In genomic region chr11:36035454-36035853, GRCh38 we compare ENCODE assay signal across 24 cellular contexts.
DNase-seq lines count a peak whose midpoint lies in the region; ATAC-seq and TF ChIP-seq lines count a peak whose summit lies in the region.
"Had no signal": no experiment of that assay in that cellular context is flagged by ENCODE, and none has a peak within 500 bp of the region (broad histone marks: within the 10 kb centered on the region; RNA-seq: fewer than 3 reads in every experiment).

No MANE protein-coding gene starts in this region.

- no peak overlapping the region for H3K4me3 Mint-ChIP-seq in MCF 10A (ENCODE audit: unreplicated experiment)
- no peak overlapping the region for H3K4me3 Mint-ChIP-seq in activated naive CD4-positive, alpha-beta T cell treated with anti-CD3 and anti-CD28 coated beads for 36 hours
- H3K4me3 Mint-ChIP-seq: activated naive CD4-positive, alpha-beta T cell treated with anti-CD3 and anti-CD28 coated beads, Interleukin-2, amount 50 U/mL, for 24 hours; CD4-positive, alpha-beta T cell had no signal

- H4K91ac ChIP-seq in mesenchymal stem cell (ENCODE audit: low read length), result peak overlapping the region; percentile 2

- no peaks in the 10 kb centered on the region for H3K27me3 Mint-ChIP-seq in MCF 10A (ENCODE audit: insufficient read depth, unreplicated experiment)
- peaks cover 6% of the 10 kb centered on the region for H3K27me3 Mint-ChIP-seq in activated naive CD4-positive, alpha-beta T cell treated with anti-CD3 and anti-CD28 coated beads for 36 hours (ENCODE audit: low read depth)

- H3K79me1 ChIP-seq in mesenchymal stem cell (replicated peaks; ENCODE audit: low read length, poor library complexity, severe bottlenecking), result peaks cover 13% of the 10 kb centered on the region

- H3K27me3 ChIP-seq in breast epithelium, result no peaks in the 10 kb centered on the region
- no peaks in the 10 kb centered on the region for H3K27me3 ChIP-seq in SJSA1 (replicated peaks)
- no peaks in the 10 kb centered on the region for H3K27me3 ChIP-seq in mesenchymal stem cell (ENCODE audit: control insufficient read depth in 1 of 2, insufficient read depth in 1 of 2, low read length in 2 of 2)
- no peaks in the 10 kb centered on the region for H3K27me3 ChIP-seq in testis
- H3K27me3 ChIP-seq: gastroesophageal sphincter, uterus had no signal

- no peak overlapping the region for H2BK5ac ChIP-seq in mesenchymal stem cell (ENCODE audit: low read depth, low read length, poor library complexity, severe bottlenecking)

- no peak overlapping the region for H3K14ac ChIP-seq in mesenchymal stem cell (ENCODE audit: low read length in 2 of 2)

- no peak for TF ChIP-seq CTCF in MCF 10A (IDR thresholded peaks at IDR 0.05; ENCODE audit: unreplicated experiment)
- no peak for TF ChIP-seq CTCF in breast epithelium (IDR thresholded peaks at IDR 0.05)
- TF ChIP-seq CTCF in testis (IDR thresholded peaks at IDR 0.05), result no peak

- POLR2A ChIA-PET in MCF 10A (lab: Yijun Ruan, JAX), result interaction anchor here (0.7 kb wide), 1 partner anchor 212 kb away, joined by 3 read pairs; no protein-coding TSS in a partner anchor

- WGBS in mesenchymal stem cell, result 87% methylated on average over 1 of the region's 1 CpG
- 27 to 28% methylated on average over 1 of the region's 1 CpG for WGBS in testis, 2 donors

- H3K36me3 Mint-ChIP-seq in MCF 10A (ENCODE audit: insufficient read depth, unreplicated experiment), result peaks cover 49% of the 10 kb centered on the region
- no peaks in the 10 kb centered on the region for H3K36me3 Mint-ChIP-seq in activated naive CD4-positive, alpha-beta T cell treated with anti-CD3 and anti-CD28 coated beads for 36 hours (ENCODE audit: low read depth)
- H3K36me3 Mint-ChIP-seq: activated naive CD4-positive, alpha-beta T cell treated with anti-CD3 and anti-CD28 coated beads, Interleukin-2, amount 50 U/mL, for 24 hours had no signal

- no peak overlapping the region for H3K4me3 ChIP-seq in breast epithelium
- H3K4me3 ChIP-seq in SJSA1, result no peak overlapping the region
- H3K4me3 ChIP-seq in mesenchymal stem cell (ENCODE audit: insufficient read depth in 1 of 2, low read depth in 1 of 2, low read length in 2 of 2), result no peak overlapping the region
- H3K4me3 ChIP-seq in testis, result no peak overlapping the region
- H3K4me3 ChIP-seq: gastroesophageal sphincter, GM12878, lung, thoracic aorta, uterus had no signal

- intact Hi-C loops in MCF 10A (cut with micrococcal nuclease) (loop anchor here (5.0 to 10.0 kb wide), 2 partner anchors 418 to 551 kb away; partner anchors contain the start of gene FJX1), breast epithelium (cut with DNase I; ENCODE audit: low total_unique reads) (no loop called here), testis (cut with DNase I; ENCODE audit: low total_unique reads) (no loop called here)
- intact Hi-C loops in activated naive CD4-positive, alpha-beta T cell treated with anti-CD3 and anti-CD28 coated beads for 36 hours (cut with micrococcal nuclease), result no loop called here

- no peak overlapping the region for H3K9ac ChIP-seq in mesenchymal stem cell (ENCODE audit: low read length)

- no peak for TF ChIP-seq POLR2A in breast epithelium (IDR thresholded peaks at IDR 0.05)
- no peak for TF ChIP-seq POLR2A in testis (IDR thresholded peaks at IDR 0.05)

- H3K4me1 Mint-ChIP-seq in MCF 10A (ENCODE audit: insufficient read depth, unreplicated experiment), result peaks cover 38% of the 10 kb centered on the region
- no peaks in the 10 kb centered on the region for H3K4me1 Mint-ChIP-seq in activated naive CD4-positive, alpha-beta T cell treated with anti-CD3 and anti-CD28 coated beads for 36 hours (ENCODE audit: low read depth)
- H3K4me1 Mint-ChIP-seq: activated naive CD4-positive, alpha-beta T cell treated with anti-CD3 and anti-CD28 coated beads, Interleukin-2, amount 50 U/mL, for 24 hours had no signal

- no TSS peak for BruUV-seq in MCF 10A (replicated peaks; lab: Mats Ljungman, UMichigan)

- H3K4ac ChIP-seq in mesenchymal stem cell (ENCODE audit: low read depth in 1 of 2, low read length in 2 of 2), result no peak overlapping the region

- peak overlapping the region; percentile 36 for H3K27ac Mint-ChIP-seq in MCF 10A (ENCODE audit: low read depth, unreplicated experiment)
- no peak overlapping the region for H3K27ac Mint-ChIP-seq in activated naive CD4-positive, alpha-beta T cell treated with anti-CD3 and anti-CD28 coated beads for 36 hours
- H3K27ac Mint-ChIP-seq: activated naive CD4-positive, alpha-beta T cell treated with anti-CD3 and anti-CD28 coated beads, Interleukin-2, amount 50 U/mL, for 24 hours; activated T-helper 2 cell treated with anti-CD3 and anti-CD28 coated beads, Interferon-gamma antibody, Interleukin-2, Interleukin-4, amounts not matched to agents 10 μg/mL and 5 μg/mL and 100 μg/mL, durations not matched to agents 14 hours and 24 hours and 36 hours; CD4-positive, alpha-beta T cell had no signal

- peak overlapping the region; percentile 8 for H4K8ac ChIP-seq in mesenchymal stem cell (ENCODE audit: low read length)

- no peak overlapping the region for H2BK15ac ChIP-seq in mesenchymal stem cell (ENCODE audit: low read depth, poor library complexity, severe bottlenecking)

- no peaks in the 10 kb centered on the region for H3K9me3 Mint-ChIP-seq in MCF 10A (ENCODE audit: unreplicated experiment)
- H3K9me3 Mint-ChIP-seq in activated naive CD4-positive, alpha-beta T cell treated with anti-CD3 and anti-CD28 coated beads for 36 hours, result no peaks in the 10 kb centered on the region
- H3K9me3 Mint-ChIP-seq: activated naive CD4-positive, alpha-beta T cell treated with anti-CD3 and anti-CD28 coated beads, Interleukin-2, amount 50 U/mL, for 24 hours; activated T-helper 2 cell treated with anti-CD3 and anti-CD28 coated beads, Interferon-gamma antibody, Interleukin-2, Interleukin-4, amounts not matched to agents 10 μg/mL and 5 μg/mL and 100 μg/mL, durations not matched to agents 14 hours and 24 hours and 36 hours; CD4-positive, alpha-beta T cell had no signal

- H3K18ac ChIP-seq in mesenchymal stem cell (ENCODE audit: low read depth in 1 of 2, low read length in 2 of 2), result peak overlapping the region; percentile 33 to 46

- H2AK5ac ChIP-seq in mesenchymal stem cell (ENCODE audit: low read length, severe bottlenecking), result peak overlapping the region; percentile 88

- no peak overlapping the region for H2AFZ ChIP-seq in mesenchymal stem cell (ENCODE audit: low read depth, low read length)

- H2BK120ac ChIP-seq in mesenchymal stem cell (ENCODE audit: low read depth, low read length), result no peak overlapping the region

- DNase-seq in MCF 10A (ENCODE audit: unreplicated experiment) (no peak), breast epithelium (ENCODE audit: low spot score in 2 of 2) (no peak), SJSA1 (ENCODE audit: low read depth in 1 of 2, low spot score in 2 of 2) (no peak), mesenchymal stem cell (no peak), testis (peak; percentile 20), DMS53 (lab: John Stamatoyannopoulos, UW) (no peak)
- no peak for DNase-seq in activated naive CD4-positive, alpha-beta T cell treated with anti-CD3 and anti-CD28 coated beads for 36 hours
- DNase-seq: activated CD4-positive, alpha-beta T cell treated with anti-CD3 and anti-CD28 coated beads for 4 hours; amygdala; CD4-positive, alpha-beta T cell; Karpas-422; NCI-H2107; retina; small intestine; stimulated activated CD4-positive, alpha-beta T cell treated with anti-CD3 and anti-CD28 coated beads, Interleukin-1b, Interleukin-23, amount 100 ng/mL, for 48 hours; stimulated activated naive CD4-positive, alpha-beta T cell treated with Interleukin-2 at 50 U/mL for 16 hours; uterus had no signal

- peak overlapping the region in 1 of 2 experiments; percentile 51 for H2BK12ac ChIP-seq in mesenchymal stem cell (ENCODE audit: low read length in 2 of 2)

- peak overlapping the region in 1 of 2 donors; percentile 21 for H3K27ac ChIP-seq in breast epithelium
- H3K27ac ChIP-seq in SJSA1, result peak overlapping the region; percentile 52; the same call in 1 of the 2 replicates
- H3K27ac ChIP-seq in mesenchymal stem cell (ENCODE audit: low read length, poor library complexity, severe bottlenecking), result no peak overlapping the region
- H3K27ac ChIP-seq in testis, result no peak overlapping the region
- H3K27ac ChIP-seq: gastroesophageal sphincter, thoracic aorta, uterus had no signal

- H3K36me3 ChIP-seq in breast epithelium, result no peaks in the 10 kb centered on the region
- H3K36me3 ChIP-seq in SJSA1, result no peaks in the 10 kb centered on the region
- no peaks in the 10 kb centered on the region for H3K36me3 ChIP-seq in mesenchymal stem cell (ENCODE audit: control insufficient read depth in 1 of 2, insufficient read depth in 2 of 2, low read depth in 1 of 2, low read length in 2 of 2)
- H3K36me3 ChIP-seq in testis (ENCODE audit: low read depth, missing control alignments), result no peaks in the 10 kb centered on the region
- H3K36me3 ChIP-seq: gastroesophageal sphincter, thoracic aorta, uterus had no signal

- ATAC-seq in GM21423 (IDR thresholded peaks at IDR 0.05; ENCODE audit: unreplicated experiment), result no peak
- ATAC-seq: gastroesophageal sphincter, GM12878 had no signal

- CTCF ChIA-PET in MCF 10A (lab: Yijun Ruan, JAX), result interaction anchor here (0.6 to 2.5 kb wide), 2 partner anchors 120 to 213 kb away, joined by 4 to 10 read pairs; no protein-coding TSS in a partner anchor
- CTCF ChIA-PET in activated naive CD4-positive, alpha-beta T cell treated with anti-CD3 and anti-CD28 coated beads for 36 hours (lab: Charles Lee), result no interaction called here

- H3K4me1 ChIP-seq in breast epithelium (peaks cover 0 to 3% of the 10 kb centered on the region in 2 donors), SJSA1 (replicated peaks) (peaks cover 18% of the 10 kb centered on the region), mesenchymal stem cell (ENCODE audit: control insufficient read depth, insufficient read depth, low read depth, low read length) (peaks cover 29% of the 10 kb centered on the region), testis (peaks cover 14% of the 10 kb centered on the region)
- H3K4me1 ChIP-seq: uterus had no signal

- no peak overlapping the region for H3K4me2 ChIP-seq in mesenchymal stem cell (ENCODE audit: low read length, poor library complexity, severe bottlenecking)

- no peak overlapping the region for H3K23ac ChIP-seq in mesenchymal stem cell (ENCODE audit: low read length in 2 of 2)

- H3K9me3 ChIP-seq in breast epithelium (no peaks in the 10 kb centered on the region), SJSA1 (replicated peaks) (no peaks in the 10 kb centered on the region), mesenchymal stem cell (ENCODE audit: control insufficient read depth, low read length) (no peaks in the 10 kb centered on the region), testis (no peaks in the 10 kb centered on the region)
- H3K9me3 ChIP-seq: thoracic aorta, uterus had no signal
